ENCODE assay signal across 18 cellular contexts in the genomic region with DNA sequence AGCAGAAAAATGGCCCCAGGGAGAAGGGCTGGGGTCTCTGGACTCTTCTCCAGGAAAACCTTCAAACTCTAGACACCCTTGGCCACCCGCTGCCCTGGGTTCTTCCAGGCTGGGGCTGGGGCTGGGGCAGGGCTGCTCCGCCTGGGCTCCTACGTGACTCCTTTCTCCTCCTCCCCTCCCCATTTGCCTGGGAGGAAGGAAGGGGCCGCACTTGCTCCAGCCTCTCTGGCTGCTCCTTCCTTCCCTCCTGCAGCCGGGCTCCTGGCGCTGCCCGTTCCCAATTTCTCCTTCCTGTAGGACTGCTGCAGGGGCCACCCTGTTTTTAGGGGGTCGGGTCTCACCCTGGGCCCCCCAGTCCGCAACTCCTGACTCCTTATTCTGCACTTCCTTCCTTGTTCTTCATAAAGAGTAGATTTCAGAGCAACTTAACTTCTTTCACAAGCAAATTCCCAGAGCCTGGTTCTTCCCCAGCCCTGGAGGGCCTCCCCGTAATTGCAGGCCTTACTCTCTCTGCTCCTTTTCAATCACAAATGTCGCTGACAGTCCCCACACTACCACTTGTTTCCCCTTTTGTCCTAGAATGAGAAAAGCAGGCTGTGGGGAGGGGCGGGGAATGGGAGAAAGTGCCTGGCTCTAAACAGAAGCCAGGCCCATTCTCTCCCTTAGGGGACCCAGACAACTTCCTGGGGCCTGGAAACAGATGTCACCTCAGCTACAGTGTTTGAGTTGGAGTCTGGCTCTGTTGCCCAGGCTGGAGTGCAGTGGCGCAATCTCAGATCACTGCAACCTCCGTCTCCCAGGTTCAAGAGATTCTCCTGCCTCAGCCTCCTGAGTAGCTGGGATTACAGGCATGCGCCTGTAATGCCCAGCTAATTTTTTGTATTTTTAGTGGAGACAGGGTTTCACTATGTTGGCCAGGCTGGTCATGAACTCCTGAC.
"Had no signal": no experiment of that assay in that cellular context is flagged by ENCODE, and none has a peak within 500 bp of the region (broad histone marks: within the 10 kb centered on the region; RNA-seq: fewer than 3 reads in every experiment).

No MANE protein-coding gene starts in this region.

- H3K27ac Mint-ChIP-seq: activated CD8-positive, alpha-beta T cell treated with anti-CD3 and anti-CD28 coated beads, Interleukin-2, amount 10 ng/mL, durations not matched to agents 7 days and 5 days; activated T-helper 1 cell treated with anti-CD3 and anti-CD28 coated beads, Interleukin-12 subunit alpha, Interleukin-12 subunit beta, Interleukin-2, Interleukin-4 antibody, amounts not matched to agents 30 ng/mL and 10 ng/mL and 1 ng/mL, durations not matched to agents 14 hours and 24 hours and 36 hours; naive thymus-derived CD8-positive, alpha-beta T cell had no signal

- DNase-seq: activated CD4-positive, alpha-beta T cell treated with anti-CD3 and anti-CD28 coated beads for 48 hours; activated CD8-positive, alpha-beta T cell treated with anti-CD3 and anti-CD28 coated beads, Interleukin-2, amount 10 ng/mL, durations not matched to agents 7 days and 5 days; activated naive CD4-positive, alpha-beta T cell; aorta; dorsolateral prefrontal cortex; esophagus squamous epithelium; foreskin fibroblast; heart left ventricle; stimulated activated CD4-positive, alpha-beta T cell treated with anti-CD3 and anti-CD28 coated beads, Interleukin-12 subunit alpha, Interleukin-12 subunit beta, amount 100 ng/mL, for 4 hours; stimulated activated naive CD8-positive, alpha-beta T cell treated with anti-CD3 and anti-CD28 coated beads, Interleukin-15, Interleukin-2, amounts not matched to agents 100 U/mL and 50 U/mL, for 24 hours; T1000; upper lobe of right lung had no signal

- H3K36me3 Mint-ChIP-seq: naive thymus-derived CD8-positive, alpha-beta T cell had no signal

- H3K9me3 Mint-ChIP-seq: activated T-helper 1 cell treated with anti-CD3 and anti-CD28 coated beads, Interleukin-12 subunit alpha, Interleukin-12 subunit beta, Interleukin-2, Interleukin-4 antibody, amounts not matched to agents 30 ng/mL and 10 ng/mL and 1 ng/mL, durations not matched to agents 14 hours and 24 hours and 36 hours; naive thymus-derived CD8-positive, alpha-beta T cell had no signal

- H3K4me3 Mint-ChIP-seq: activated CD8-positive, alpha-beta T cell treated with anti-CD3 and anti-CD28 coated beads, Interleukin-2, amount 10 ng/mL, durations not matched to agents 7 days and 5 days; activated T-helper 1 cell treated with anti-CD3 and anti-CD28 coated beads, Interleukin-12 subunit alpha, Interleukin-12 subunit beta, Interleukin-2, Interleukin-4 antibody, amounts not matched to agents 30 ng/mL and 10 ng/mL and 1 ng/mL, durations not matched to agents 14 hours and 24 hours and 36 hours; naive thymus-derived CD8-positive, alpha-beta T cell had no signal

- H3K27ac ChIP-seq: esophagus squamous epithelium, heart left ventricle, suprapubic skin, upper lobe of right lung, VCaP had no signal

- H3K4me3 ChIP-seq: dorsolateral prefrontal cortex, esophagus squamous epithelium, heart left ventricle, lung, mucosa of descending colon, suprapubic skin, upper lobe of right lung had no signal

- H3K36me3 ChIP-seq: esophagus squamous epithelium, heart left ventricle, suprapubic skin, upper lobe of right lung had no signal

- H3K4me1 ChIP-seq: esophagus squamous epithelium, heart left ventricle, suprapubic skin, upper lobe of right lung had no signal

- H3K9me3 ChIP-seq: esophagus squamous epithelium, heart left ventricle, mucosa of descending colon, suprapubic skin, upper lobe of right lung had no signal
